17 cellular contexts compared by ENCODE assay signal in the genomic region with DNA sequence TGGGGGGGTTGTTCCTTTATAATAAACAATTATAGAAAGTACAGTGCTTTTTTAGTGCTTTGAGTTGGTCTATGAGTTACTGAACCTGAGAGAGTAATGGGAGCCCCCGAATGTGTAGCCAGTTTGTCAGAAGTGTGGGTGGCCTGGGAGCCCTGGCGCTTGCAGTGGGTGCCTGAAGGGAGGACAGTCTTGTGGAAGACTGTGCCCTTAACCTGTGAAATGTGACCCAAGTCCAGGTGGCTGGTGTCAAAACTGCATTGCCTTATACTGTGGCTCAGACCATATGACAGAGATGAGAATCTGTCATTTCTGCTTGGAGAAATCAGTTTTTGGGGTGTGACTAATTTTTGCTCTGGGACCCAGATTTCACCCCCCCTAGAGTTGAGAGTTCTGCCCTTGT. TPM values are rescaled to one million over a fixed set of nuclear protein-coding genes. Genes with fewer than 3 reads are reported as not detected.
A peak's percentile ranks its signal among the peaks of the same experiment; 100 is the strongest.
DNase-seq lines count a peak whose midpoint lies in the region; ATAC-seq and TF ChIP-seq lines count a peak whose summit lies in the region.
"Had no signal": no experiment of that assay in that cellular context is flagged by ENCODE, and none has a peak within 500 bp of the region (broad histone marks: within the 10 kb centered on the region; RNA-seq: fewer than 3 reads in every experiment).

No MANE protein-coding gene starts in this region.

- CTCF ChIA-PET in activated naive CD4-positive, alpha-beta T cell treated with anti-CD3 and anti-CD28 coated beads, Interleukin-2, amount 10 ng/mL, durations not matched to agents 7 days and 5 days (lab: Charles Lee), result interaction anchor here (1.3 to 7.0 kb wide), 6 partner anchors 14 to 87 kb away, joined by 3 to 68 read pairs (median 24); no protein-coding TSS in a partner anchor
- CTCF ChIA-PET in activated B cell treated with CpG ODN at 0.5 μM for 24 hours (lab: Charles Lee), result interaction anchor here (1.5 to 4.3 kb wide), 7 partner anchors 15 to 203 kb away, joined by 3 to 41 read pairs (median 11); no protein-coding TSS in a partner anchor

- DNase-seq in activated naive CD4-positive, alpha-beta T cell treated with anti-CD3 and anti-CD28 coated beads, Interleukin-2, amount 10 ng/mL, durations not matched to agents 7 days and 5 days, result no peak
- no peak for DNase-seq in activated B cell treated with CpG ODN at 0.5 μM for 24 hours
- DNase-seq in memory B cell (ENCODE audit: low spot score in 2 of 2), result no peak
- DNase-seq in H7, result no peak
- no peak for DNase-seq in C1 segment of cervical spinal cord (lab: John Stamatoyannopoulos, UW)
- DNase-seq: caudate nucleus; effector CD8-positive, alpha-beta T cell; head of caudate nucleus; mammary epithelial cell; NCI-H1105 treated with DMSO at 0.1 percent for 48 hours; NCI-H526 treated with DMSO at 0.1 percent for 48 hours; SHP77; stimulated activated naive CD4-positive, alpha-beta T cell treated with Interleukin-2 at 50 U/mL for 16 hours had no signal

- H3K27me3 ChIP-seq in H7 (ENCODE audit: control insufficient read depth, insufficient read depth, low read length), result no peaks in the 10 kb centered on the region

- H3K4me3 ChIP-seq in H7 (ENCODE audit: insufficient read depth, low read depth, low read length), result no peak overlapping the region

- intact Hi-C loops in activated B cell treated with CpG ODN at 0.5 μM for 24 hours (cut with micrococcal nuclease), result loop anchor here (1.0 to 10.0 kb wide), 4 partner anchors 11 to 313 kb away; partner anchors contain the start of gene CARD11

- no peak for TF ChIP-seq CTCF in activated B cell treated with CpG ODN at 0.5 μM for 24 hours (IDR thresholded peaks at IDR 0.05)

- no peaks in the 10 kb centered on the region for H3K27me3 Mint-ChIP-seq in activated naive CD4-positive, alpha-beta T cell treated with anti-CD3 and anti-CD28 coated beads, Interleukin-2, amount 50 U/mL, for 24 hours
- peaks cover 11% of the 10 kb centered on the region for H3K27me3 Mint-ChIP-seq in activated naive CD4-positive, alpha-beta T cell treated with anti-CD3 and anti-CD28 coated beads, Interleukin-2, amount 10 ng/mL, durations not matched to agents 7 days and 5 days
- H3K27me3 Mint-ChIP-seq in activated B cell treated with CpG ODN at 0.5 μM for 24 hours, result no peaks in the 10 kb centered on the region
- H3K27me3 Mint-ChIP-seq in memory B cell, result no peaks in the 10 kb centered on the region

- POLR2A ChIA-PET in activated B cell treated with CpG ODN at 0.5 μM for 24 hours (lab: Charles Lee), result interaction anchor here (0.6 to 3.6 kb wide), 6 partner anchors 24 to 172 kb away, joined by 3 to 18 read pairs (median 4); partner anchors contain the start of gene CARD11

- H3K4me3 Mint-ChIP-seq in activated naive CD4-positive, alpha-beta T cell treated with anti-CD3 and anti-CD28 coated beads, Interleukin-2, amount 50 U/mL, for 24 hours, result peak overlapping the region; percentile 30
- H3K4me3 Mint-ChIP-seq in activated naive CD4-positive, alpha-beta T cell treated with anti-CD3 and anti-CD28 coated beads, Interleukin-2, amount 10 ng/mL, durations not matched to agents 7 days and 5 days, result no peak overlapping the region
- peak overlapping the region; percentile 46 for H3K4me3 Mint-ChIP-seq in activated B cell treated with CpG ODN at 0.5 μM for 24 hours
- no peak overlapping the region for H3K4me3 Mint-ChIP-seq in memory B cell

- peaks cover 81% of the 10 kb centered on the region for H3K4me1 Mint-ChIP-seq in activated naive CD4-positive, alpha-beta T cell treated with anti-CD3 and anti-CD28 coated beads, Interleukin-2, amount 50 U/mL, for 24 hours
- H3K4me1 Mint-ChIP-seq in activated naive CD4-positive, alpha-beta T cell treated with anti-CD3 and anti-CD28 coated beads, Interleukin-2, amount 10 ng/mL, durations not matched to agents 7 days and 5 days, result peaks cover 73% of the 10 kb centered on the region
- H3K4me1 Mint-ChIP-seq in activated B cell treated with CpG ODN at 0.5 μM for 24 hours (peaks cover 67% of the 10 kb centered on the region), memory B cell (peaks cover 43% of the 10 kb centered on the region)

- peaks cover 7% of the 10 kb centered on the region for H3K36me3 Mint-ChIP-seq in activated naive CD4-positive, alpha-beta T cell treated with anti-CD3 and anti-CD28 coated beads, Interleukin-2, amount 50 U/mL, for 24 hours
- H3K36me3 Mint-ChIP-seq in activated naive CD4-positive, alpha-beta T cell treated with anti-CD3 and anti-CD28 coated beads, Interleukin-2, amount 10 ng/mL, durations not matched to agents 7 days and 5 days, result peaks cover 25% of the 10 kb centered on the region
- peaks cover 5% of the 10 kb centered on the region for H3K36me3 Mint-ChIP-seq in activated B cell treated with CpG ODN at 0.5 μM for 24 hours (ENCODE audit: low read depth)
- peaks cover 4% of the 10 kb centered on the region for H3K36me3 Mint-ChIP-seq in memory B cell

- ATAC-seq in activated B cell treated with CpG ODN at 0.5 μM for 24 hours (ENCODE audit: low read depth) (peak; percentile 11), memory B cell (ENCODE audit: low read depth) (no peak), GM18867 (IDR thresholded peaks at IDR 0.05; ENCODE audit: unreplicated experiment) (no peak), GM19467 (IDR thresholded peaks at IDR 0.05; ENCODE audit: unreplicated experiment) (no peak)

- no peaks in the 10 kb centered on the region for H3K36me3 ChIP-seq in H7 (replicated peaks; ENCODE audit: control insufficient read depth, insufficient read depth, low read length)

- H3K27ac Mint-ChIP-seq in activated naive CD4-positive, alpha-beta T cell treated with anti-CD3 and anti-CD28 coated beads, Interleukin-2, amount 50 U/mL, for 24 hours, result peak overlapping the region; percentile 41
- H3K27ac Mint-ChIP-seq in activated naive CD4-positive, alpha-beta T cell treated with anti-CD3 and anti-CD28 coated beads, Interleukin-2, amount 10 ng/mL, durations not matched to agents 7 days and 5 days, result no peak overlapping the region
- H3K27ac Mint-ChIP-seq in activated B cell treated with CpG ODN at 0.5 μM for 24 hours (peak overlapping the region; percentile 70), memory B cell (peak overlapping the region; percentile 58)

- peaks cover 18% of the 10 kb centered on the region for H3K9me3 Mint-ChIP-seq in activated naive CD4-positive, alpha-beta T cell treated with anti-CD3 and anti-CD28 coated beads, Interleukin-2, amount 50 U/mL, for 24 hours
- peaks cover 20% of the 10 kb centered on the region for H3K9me3 Mint-ChIP-seq in activated naive CD4-positive, alpha-beta T cell treated with anti-CD3 and anti-CD28 coated beads, Interleukin-2, amount 10 ng/mL, durations not matched to agents 7 days and 5 days
- H3K9me3 Mint-ChIP-seq in activated B cell treated with CpG ODN at 0.5 μM for 24 hours, result peaks cover 8% of the 10 kb centered on the region
- H3K9me3 Mint-ChIP-seq in memory B cell, result peaks cover 9% of the 10 kb centered on the region

RNA-seq across cellular contexts. Expression of gene CARD11, which starts 23.9 kb away (rescaled TPM):
- 107 and 114 TPM in 2 replicates for total RNA-seq in activated B cell treated with CpG ODN at 0.5 μM for 24 hours
- total RNA-seq in H7 (2014; rRNA removed; shearing (Covaris generic)), result 21.4 and 32.7 TPM in 2 replicates
- total RNA-seq: fibroblast of lung had no signal

Comparison
In these comparisons a context has a peak if more than half of its experiments do, and no peak if none do; other contexts are left out.
1. H3K4me3 Mint-ChIP-seq: peak in activated naive CD4-positive, alpha-beta T cell treated with anti-CD3 and anti-CD28 coated beads, Interleukin-2, amount 50 U/mL, for 24 hours (single experiment) and activated B cell treated with CpG ODN at 0.5 μM for 24 hours (single experiment); none in activated naive CD4-positive, alpha-beta T cell treated with anti-CD3 and anti-CD28 coated beads, Interleukin-2, amount 10 ng/mL, durations not matched to agents 7 days and 5 days (single experiment) and memory B cell (single experiment).